In genomic region chr5:9502435-9502834, GRCh38 we compare ENCODE assay signal across 14 cellular contexts. TPM values are rescaled to one million over a fixed set of nuclear protein-coding genes. Genes with fewer than 3 reads are reported as not detected.
"Had no signal": no experiment of that assay in that cellular context is flagged by ENCODE, and none has a peak within 500 bp of the region (broad histone marks: within the 10 kb centered on the region; RNA-seq: fewer than 3 reads in every experiment).

No MANE protein-coding gene starts in this region.

- H3K27ac ChIP-seq: body of pancreas, epithelial cell of prostate, testis had no signal

- H3K9me3 ChIP-seq: body of pancreas, testis had no signal

- DNase-seq: activated CD4-positive, alpha-beta T cell treated with anti-CD3 and anti-CD28 coated beads, Interleukin-2, amount 50 U/mL, for 4 hours; activated effector memory CD4-positive, alpha-beta T cell treated with Interleukin-2 at 50 U/mL for 16 hours; activated T-cell treated with anti-CD3 and anti-CD28 coated beads, Interleukin-2, amount 50 U/mL, for 1 hour; amniotic stem cell; body of pancreas; effector memory CD8-positive, alpha-beta T cell; natural killer cell; occipital lobe; stimulated activated CD4-positive, alpha-beta T cell treated with anti-CD3 and anti-CD28 coated beads, Interleukin-4, amount 100 ng/mL, for 4 hours; stimulated activated naive CD8-positive, alpha-beta T cell treated with anti-CD3 and anti-CD28 coated beads, Interleukin-15, amount 100 ng/mL, for 72 hours; testis had no signal

- ATAC-seq: activated CD4-positive, CD25-positive, alpha-beta regulatory T cell treated with anti-CD3 and anti-CD28 coated beads, Interleukin-2, amount 50 U/mL, for 24 hours; activated naive CD4-positive, alpha-beta T cell treated with anti-CD3 and anti-CD28 coated beads, Interleukin-2, amount 50 U/mL, for 72 hours; body of pancreas; effector memory CD8-positive, alpha-beta T cell; natural killer cell; stimulated activated naive CD8-positive, alpha-beta T cell treated with anti-CD3 and anti-CD28 coated beads, Interleukin-15, amount 100 ng/mL, for 72 hours had no signal

- H3K4me1 ChIP-seq: testis had no signal

- H3K27me3 ChIP-seq: body of pancreas, testis had no signal

- H3K4me3 ChIP-seq: body of pancreas, testis had no signal

RNA-seq across cellular contexts. Expression of gene SEMA5A, which starts 43.4 kb away (rescaled TPM):
- total RNA-seq: activated naive CD4-positive, alpha-beta T cell treated with anti-CD3 and anti-CD28 coated beads, Interleukin-2, amount 50 U/mL, for 72 hours had no signal
